8 cellular contexts compared by ENCODE assay signal in genomic region chr16:75011634-75012307, GRCh38. TPM values are rescaled to one million over a fixed set of nuclear protein-coding genes. Genes with fewer than 3 reads are reported as not detected.
DNase-seq lines count a peak whose midpoint lies in the region; ATAC-seq and TF ChIP-seq lines count a peak whose summit lies in the region.

No MANE protein-coding gene starts in this region.

- peak overlapping the region; percentile 89 for H3K4me3 Mint-ChIP-seq in T-helper 17 cell

- peak; percentile 72 for ATAC-seq in HG03045 (IDR thresholded peaks at IDR 0.05; ENCODE audit: unreplicated experiment)
- peak; percentile 95 for ATAC-seq in T-helper 17 cell

- no peak overlapping the region for H3K4ac ChIP-seq in mesendoderm (ENCODE audit: low read depth, low read length)

- 8 to 18% methylated on average over 3 of the region's 3 CpGs for WGBS in tibial nerve, 2 donors
- no CpG with 5 or more reads among the region's 3 CpGs for WGBS in mesendoderm (ENCODE audit: extremely low coverage, insufficient coverage, low lambda C conversion rate)

- H4K5ac ChIP-seq in mesendoderm (ENCODE audit: low read length), result no peak overlapping the region

- H3K27ac Mint-ChIP-seq in T-helper 17 cell, result peak overlapping the region; percentile 98

- TF ChIP-seq EP300 in tibial nerve (IDR thresholded peaks at IDR 0.05), result peak in 1 of 2 donors; percentile 63

- no peaks in the 10 kb centered on the region for H3K4me1 ChIP-seq in colonic mucosa
- H3K4me1 ChIP-seq in muscle layer of duodenum (ENCODE audit: control insufficient read depth in 1 of 2, insufficient read depth in 2 of 2, low read length in 2 of 2), result peaks cover 14 to 20% of the 10 kb centered on the region in 2 donors
- H3K4me1 ChIP-seq in tibial nerve, result peaks cover 0 to 40% (median 18%) of the 10 kb centered on the region in 4 donors
- peaks cover 8% of the 10 kb centered on the region for H3K4me1 ChIP-seq in mesendoderm (ENCODE audit: control insufficient read depth, low read depth, low read length)

- H3K27me3 ChIP-seq in colonic mucosa (no peaks in the 10 kb centered on the region), muscle layer of duodenum (ENCODE audit: low read depth, low read length) (no peaks in the 10 kb centered on the region), tibial nerve (no peaks in the 10 kb centered on the region), mesendoderm (ENCODE audit: insufficient read depth, low read length, poor library complexity) (no peaks in the 10 kb centered on the region)

- no peak overlapping the region for H2AK5ac ChIP-seq in mesendoderm (ENCODE audit: low read length)

- peak; percentile 68 for DNase-seq in stimulated activated naive CD4-positive, alpha-beta T cell treated with Interleukin-2 at 50 U/mL for 16 hours (lab: John Stamatoyannopoulos, UW)
- DNase-seq in stimulated activated naive CD4-positive, alpha-beta T cell (lab: John Stamatoyannopoulos, UW), result no peak
- peak in 2 of 3 donors; percentile 38 to 39 for DNase-seq in T-helper 17 cell
- DNase-seq in colonic mucosa, result no peak
- peak in 1 of 2 donors; percentile 40 for DNase-seq in tibial nerve (ENCODE audit: low spot score in 2 of 2)
- no peak for DNase-seq in mesendoderm

- peaks cover 48% of the 10 kb centered on the region for H3K79me2 ChIP-seq in mesendoderm (ENCODE audit: control insufficient read depth, insufficient read depth, low read length)

- peaks cover 27% of the 10 kb centered on the region for H3K4me1 Mint-ChIP-seq in T-helper 17 cell

- H3K4me3 ChIP-seq in colonic mucosa (no peak overlapping the region), muscle layer of duodenum (ENCODE audit: low read depth in 1 of 2, low read length in 2 of 2) (peak overlapping the region in 1 of 2 donors; percentile 21), tibial nerve (no peak overlapping the region), mesendoderm (ENCODE audit: low read length) (no peak overlapping the region)

- TF ChIP-seq CTCF in colonic mucosa (IDR thresholded peaks at IDR 0.05) (no peak), tibial nerve (IDR thresholded peaks at IDR 0.05) (no peak)

- no peak overlapping the region for H3K18ac ChIP-seq in mesendoderm (ENCODE audit: low read length)

- H2BK15ac ChIP-seq in mesendoderm (replicated peaks; ENCODE audit: low read depth), result no peak overlapping the region

- H3K36me3 ChIP-seq in colonic mucosa (no peaks in the 10 kb centered on the region), muscle layer of duodenum (ENCODE audit: control insufficient read depth in 1 of 2, insufficient read depth in 2 of 2, low read length in 2 of 2) (no peaks in the 10 kb centered on the region), tibial nerve (no peaks in the 10 kb centered on the region), mesendoderm (ENCODE audit: control insufficient read depth, insufficient read depth, low read length) (no peaks in the 10 kb centered on the region)

- H3K4me2 ChIP-seq in mesendoderm (ENCODE audit: low read length), result no peak overlapping the region

- H3K27ac ChIP-seq in colonic mucosa, result peak overlapping the region; percentile 34
- H3K27ac ChIP-seq in muscle layer of duodenum (ENCODE audit: low read length), result peak overlapping the region; percentile 92
- peak overlapping the region; percentile 46 to 95 (median 77) for H3K27ac ChIP-seq in tibial nerve
- H3K27ac ChIP-seq in mesendoderm (ENCODE audit: low read depth, low read length), result no peak overlapping the region

- no peak overlapping the region for H3K23ac ChIP-seq in mesendoderm (ENCODE audit: low read length)

- no peaks in the 10 kb centered on the region for H3K36me3 Mint-ChIP-seq in T-helper 17 cell (ENCODE audit: low read depth)

- H3K9ac ChIP-seq in colonic mucosa (ENCODE audit: low read depth in 2 of 2, low read length in 2 of 2) (no peak overlapping the region), mesendoderm (ENCODE audit: low read length) (no peak overlapping the region)

- intact Hi-C loops in colonic mucosa (cut with DNase I), result no loop called here

- no peak for TF ChIP-seq POLR2A in tibial nerve (IDR thresholded peaks at IDR 0.05)

- H3K9me3 ChIP-seq in T-helper 17 cell (ENCODE audit: control insufficient read depth, low read length, poor library complexity, severe bottlenecking), result no peaks in the 10 kb centered on the region
- no peaks in the 10 kb centered on the region for H3K9me3 ChIP-seq in colonic mucosa
- no peaks in the 10 kb centered on the region for H3K9me3 ChIP-seq in muscle layer of duodenum (ENCODE audit: control insufficient read depth in 1 of 2, low read length in 2 of 2)
- H3K9me3 ChIP-seq in tibial nerve, result no peaks in the 10 kb centered on the region

- no peak overlapping the region for H2BK120ac ChIP-seq in mesendoderm (ENCODE audit: low read depth, low read length)

- H4K8ac ChIP-seq in mesendoderm (ENCODE audit: low read depth, low read length), result no peak overlapping the region

- H3K56ac ChIP-seq in mesendoderm (ENCODE audit: low read length), result no peak overlapping the region

- H3K79me1 ChIP-seq in mesendoderm (ENCODE audit: low read length), result peaks cover 14% of the 10 kb centered on the region

- no peak overlapping the region for H2BK5ac ChIP-seq in mesendoderm (ENCODE audit: low read length)

- H3K27me3 Mint-ChIP-seq in T-helper 17 cell, result no peaks in the 10 kb centered on the region

RNA-seq across cellular contexts. Expression of gene ZNRF1, which starts 12.9 kb away (rescaled TPM):
- total RNA-seq in T-helper 17 cell (10 to 100 TPM; 10.7 to 18.1 TPM), colonic mucosa (10 to 100 TPM; 27.7 to 29.7 TPM), tibial nerve (10 to 100 TPM; 10.3 to 31.4 (median 14.7) TPM)
- polyA plus RNA-seq in mesendoderm (2013, experiment 1 of 2), result 51.7 TPM
- 50.6 TPM for polyA plus RNA-seq in mesendoderm (2013, experiment 2 of 2)

RNA-seq across cellular contexts. Expression of gene WDR59, which starts 26.8 kb away (rescaled TPM):
- total RNA-seq in T-helper 17 cell, result 100 to 1,000 TPM in 1 of 2 donors, 10 to 100 TPM in 1; 90.2 to 112 TPM
- 10 to 100 TPM; 46.5 to 48.3 TPM for total RNA-seq in colonic mucosa
- total RNA-seq in tibial nerve, result 10 to 100 TPM; 29.2 to 61.4 (median 45.6) TPM
- polyA plus RNA-seq in mesendoderm (2013, experiment 1 of 2), result 31.4 TPM
- polyA plus RNA-seq in mesendoderm (2013, experiment 2 of 2), result 32.9 TPM

Comparison
In these comparisons a context has a peak if more than half of its experiments do, and no peak if none do; other contexts are left out.
1. DNase-seq: peak in stimulated activated naive CD4-positive, alpha-beta T cell treated with Interleukin-2 at 50 U/mL for 16 hours (single experiment) and T-helper 17 cell (2 of 3); none in stimulated activated naive CD4-positive, alpha-beta T cell (0 of 6), colonic mucosa (single experiment) and mesendoderm (single experiment).